In the genomic region with DNA sequence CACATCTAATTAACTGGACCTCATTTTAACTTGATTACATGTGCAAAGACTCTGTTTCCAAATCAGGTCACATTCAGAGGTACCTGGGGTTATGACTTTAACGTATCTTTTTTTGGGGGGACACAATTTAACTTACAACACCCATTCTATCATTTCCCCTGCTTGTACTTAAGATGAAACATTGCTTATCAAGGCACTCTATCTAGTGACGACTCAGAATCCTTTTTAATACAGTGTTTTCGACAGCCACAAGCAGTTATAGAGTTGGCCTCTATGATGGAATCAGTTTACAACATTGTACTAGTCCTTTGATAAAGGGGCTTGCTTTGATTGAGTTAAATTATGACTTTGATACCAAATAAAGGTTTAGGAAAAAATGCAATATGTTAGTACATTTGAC, we compare ENCODE assay signal across 3 cellular contexts.
"Had no signal": no experiment of that assay in that cellular context is flagged by ENCODE, and none has a peak within 500 bp of the region (broad histone marks: within the 10 kb centered on the region; RNA-seq: fewer than 3 reads in every experiment).

No MANE protein-coding gene starts in this region.

- ATAC-seq: GM12878 had no signal

- H3K4me3 ChIP-seq: GM12878 had no signal

- DNase-seq: GDM1, GF-D8 had no signal
